16 cellular contexts compared by ENCODE assay signal in genomic region chr2:233460726-233461431, GRCh38.
A peak's percentile ranks its signal among the peaks of the same experiment; 100 is the strongest.
DNase-seq lines count a peak whose midpoint lies in the region; ATAC-seq and TF ChIP-seq lines count a peak whose summit lies in the region.
"Had no signal": no experiment of that assay in that cellular context is flagged by ENCODE, and none has a peak within 500 bp of the region (broad histone marks: within the 10 kb centered on the region; RNA-seq: fewer than 3 reads in every experiment).

No MANE protein-coding gene starts in this region.

- no peak overlapping the region for H3K4me3 Mint-ChIP-seq in CD4-positive, alpha-beta T cell
- H3K4me3 Mint-ChIP-seq: mesothelial cell of epicardium had no signal

- CTCF ChIA-PET in CD4-positive, alpha-beta T cell (lab: Charles Lee): no interaction called here

- H3K36me3 Mint-ChIP-seq in CD4-positive, alpha-beta T cell (ENCODE audit: low read depth): peaks cover 91% of the 10 kb centered on the region

- peaks cover 10% of the 10 kb centered on the region for H3K36me3 ChIP-seq in mucosa of descending colon (ENCODE audit: low read depth)

- DNase-seq in COR-L47 (lab: John Stamatoyannopoulos, UW) (peak; percentile 81), NCI-H2029 treated with DMSO at 0.1 percent for 48 hours (lab: John Stamatoyannopoulos, UW) (peak; percentile 47), caudate nucleus (lab: John Stamatoyannopoulos, UW) (peak in 7 of 61 donors; percentile 12 to 89 (median 34)), mucosa of descending colon (peak in 2 of 3 donors; percentile 51 to 58), putamen (ENCODE audit: low spot score) (no peak), GOT3 (lab: John Stamatoyannopoulos, UW) (no peak), D341Med (ENCODE audit: low spot score) (no peak)
- no peak for DNase-seq in CD4-positive, alpha-beta T cell
- DNase-seq: activated CD4-positive, alpha-beta T cell treated with anti-CD3 and anti-CD28 coated beads, Interleukin-2, amount 50 U/mL, for 48 hours; activated effector memory CD4-positive, alpha-beta T cell treated with anti-CD3 and anti-CD28 coated beads, Interleukin-2, amount 50 U/mL, for 16 hours; GF-D8; Peyer's patch; stimulated activated CD4-positive, alpha-beta T cell treated with anti-CD3 and anti-CD28 coated beads, Interleukin-2, amount 100 ng/mL, for 48 hours; stimulated activated naive CD4-positive, alpha-beta T cell treated with Interleukin-2 at 50 U/mL for 16 hours had no signal

- H3K9me3 ChIP-seq in mucosa of descending colon: no peaks in the 10 kb centered on the region
- no peaks in the 10 kb centered on the region for H3K9me3 ChIP-seq in CD4-positive, alpha-beta T cell (ENCODE audit: control insufficient read depth, low read length)
- H3K9me3 ChIP-seq: Peyer's patch had no signal

- H3K4me1 Mint-ChIP-seq in CD4-positive, alpha-beta T cell (ENCODE audit: low read depth): no peaks in the 10 kb centered on the region
- H3K4me1 Mint-ChIP-seq: mesothelial cell of epicardium had no signal

- intact Hi-C loops in mucosa of descending colon (cut with DNase I, micrococcal nuclease): no loop called here
- intact Hi-C loops in CD4-positive, alpha-beta T cell (cut with DNase I, micrococcal nuclease): no loop called here

- no peaks in the 10 kb centered on the region for H3K27me3 Mint-ChIP-seq in CD4-positive, alpha-beta T cell

- H3K9me3 Mint-ChIP-seq in CD4-positive, alpha-beta T cell: no peaks in the 10 kb centered on the region
- H3K9me3 Mint-ChIP-seq: mesothelial cell of epicardium had no signal

- no peak overlapping the region for H3K27ac Mint-ChIP-seq in CD4-positive, alpha-beta T cell
- H3K27ac Mint-ChIP-seq: mesothelial cell of epicardium had no signal

- peak overlapping the region; percentile 44 for H3K27ac ChIP-seq in caudate nucleus (ENCODE audit: low read depth, low read length)
- H3K27ac ChIP-seq in CD4-positive, alpha-beta T cell (ENCODE audit: low read depth, low read length): no peak overlapping the region
- H3K27ac ChIP-seq: hepatocyte, Peyer's patch had no signal

- H3K4me1 ChIP-seq in mucosa of descending colon (ENCODE audit: low read depth): no peaks in the 10 kb centered on the region
- H3K4me1 ChIP-seq: Peyer's patch had no signal

- no peaks in the 10 kb centered on the region for H3K27me3 ChIP-seq in CD4-positive, alpha-beta T cell (ENCODE audit: control insufficient read depth, insufficient read depth, low read length)
- H3K27me3 ChIP-seq: hepatocyte, Peyer's patch had no signal

- H3K4me3 ChIP-seq in mucosa of descending colon: no peak overlapping the region
- H3K4me3 ChIP-seq: hepatocyte, Peyer's patch had no signal

- ATAC-seq in mucosa of descending colon: peak; percentile 81
- no peak for ATAC-seq in CD4-positive, alpha-beta T cell (ENCODE audit: poor library complexity)

- POLR2A ChIA-PET in CD4-positive, alpha-beta T cell (lab: Charles Lee): no interaction called here

- no peak for TF ChIP-seq CTCF in mucosa of descending colon (IDR thresholded peaks at IDR 0.05)
- TF ChIP-seq CTCF in CD4-positive, alpha-beta T cell (IDR thresholded peaks at IDR 0.05): no peak

Comparison
In these comparisons a context has a peak if more than half of its experiments do, and no peak if none do; other contexts are left out.
1. DNase-seq: peak in COR-L47 (single experiment), NCI-H2029 treated with DMSO at 0.1 percent for 48 hours (single experiment) and mucosa of descending colon (2 of 3); none in putamen (single experiment), GOT3 (single experiment), CD4-positive, alpha-beta T cell (0 of 10) and D341Med (single experiment).